ENCODE assay signal across 23 cellular contexts in genomic region chr1:244021427-244021826, GRCh38.
"Had no signal": no experiment of that assay in that cellular context is flagged by ENCODE, and none has a peak within 500 bp of the region (broad histone marks: within the 10 kb centered on the region; RNA-seq: fewer than 3 reads in every experiment).

No MANE protein-coding gene starts in this region.

- H3K27me3 ChIP-seq: gastroesophageal sphincter, heart left ventricle, right atrium auricular region, spleen, upper lobe of right lung had no signal

- DNase-seq: activated CD4-positive, alpha-beta T cell treated with anti-CD3 and anti-CD28 coated beads, Interleukin-2, amount 10 ng/mL, durations not matched to agents 7 days and 5 days; activated CD4-positive, CD25-positive, alpha-beta regulatory T cell treated with anti-CD3 and anti-CD28 coated beads, Interleukin-2, amount 50 U/mL, for 72 hours; activated CD8-positive, alpha-beta T cell treated with anti-CD3 and anti-CD28 coated beads, Interleukin-2, amount 10 ng/mL, durations not matched to agents 7 days and 5 days; activated gamma-delta T cell; activated naive CD4-positive, alpha-beta T cell treated with anti-CD3 and anti-CD28 coated beads, Interleukin-2, amount 50 U/mL, for 16 hours; activated naive CD8-positive, alpha-beta T cell treated with anti-CD3 and anti-CD28 coated beads, Interleukin-2, amount 50 U/mL, for 24 hours; cerebellar nuclear complex; heart left ventricle; immature natural killer cell; lower lobe of right lung; naive thymus-derived CD4-positive, alpha-beta T cell; spleen; stimulated activated CD4-positive, alpha-beta T cell treated with anti-CD3 and anti-CD28 coated beads, Interleukin-4, amount 100 ng/mL, for 1 hour; stimulated activated naive CD4-positive, alpha-beta T cell; upper lobe of right lung had no signal

- H3K9me3 ChIP-seq: gastroesophageal sphincter, heart left ventricle, lower lobe of right lung, prostate gland, right atrium auricular region, spleen, thoracic aorta, upper lobe of right lung had no signal

- H3K4me3 ChIP-seq: coronary artery, gastroesophageal sphincter, heart left ventricle, lower lobe of right lung, prostate gland, right atrium auricular region, spleen, thoracic aorta, upper lobe of right lung had no signal

- ATAC-seq: activated CD8-positive, alpha-beta T cell treated with anti-CD3 and anti-CD28 coated beads, Interleukin-2, amount 10 ng/mL, durations not matched to agents 7 days and 5 days; activated naive CD8-positive, alpha-beta T cell treated with anti-CD3 and anti-CD28 coated beads, Interleukin-2, amount 50 U/mL, for 24 hours; gastroesophageal sphincter; heart left ventricle; left lobe of liver; lower lobe of right lung; naive thymus-derived CD4-positive, alpha-beta T cell; upper lobe of right lung had no signal

- H3K4me1 ChIP-seq: gastroesophageal sphincter, heart left ventricle, lower lobe of right lung, prostate gland, right atrium auricular region, spleen, upper lobe of right lung had no signal

- H3K27ac ChIP-seq: coronary artery, epithelial cell of prostate, gastroesophageal sphincter, heart left ventricle, lower lobe of right lung, prostate gland, right atrium auricular region, spleen, thoracic aorta, upper lobe of right lung, VCaP had no signal

- H3K36me3 ChIP-seq: gastroesophageal sphincter, heart left ventricle, lower lobe of right lung, prostate gland, right atrium auricular region, spleen, thoracic aorta, upper lobe of right lung had no signal
